Comparison of ENCODE assay signal across 14 cellular contexts in the genomic region with DNA sequence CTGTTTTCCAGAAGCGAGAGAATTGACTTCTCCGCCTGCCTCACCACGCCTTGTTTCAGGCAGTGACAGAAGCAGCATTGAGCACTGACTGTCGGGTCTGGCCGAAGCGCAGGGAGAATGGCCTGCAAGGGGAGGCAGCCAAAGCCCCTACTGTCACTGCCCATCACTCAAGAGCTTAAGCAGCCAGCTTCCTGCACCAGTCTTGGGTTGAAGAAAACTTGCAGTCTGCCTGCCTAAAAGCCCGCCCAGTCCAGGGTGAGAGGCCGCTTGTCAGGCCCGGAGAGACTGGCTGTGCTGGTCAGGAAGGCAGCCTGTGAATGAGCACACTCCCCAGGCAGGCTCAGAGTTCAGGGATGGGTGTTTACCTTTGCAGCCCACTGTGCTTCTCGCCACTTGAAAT.
"Had no signal": no experiment of that assay in that cellular context is flagged by ENCODE, and none has a peak within 500 bp of the region (broad histone marks: within the 10 kb centered on the region; RNA-seq: fewer than 3 reads in every experiment).

No MANE protein-coding gene starts in this region.

- H3K79me2 ChIP-seq: parathyroid adenoma had no signal

- H3K9me3 ChIP-seq: breast epithelium, esophagus muscularis mucosa, spleen, tibial nerve had no signal

- H3K27ac Mint-ChIP-seq: activated naive CD4-positive, alpha-beta T cell treated with anti-CD3 and anti-CD28 coated beads, Interleukin-2, amount 50 U/mL, for 24 hours; immature natural killer cell; stimulated activated memory B cell treated with anti-CD40 and anti-IgM and Interleukin-4, amounts not matched to agents 10 μg/mL and 1 μg/mL and 100 μg/mL, for 72 hours had no signal

- ATAC-seq: activated CD4-positive, CD25-positive, alpha-beta regulatory T cell treated with anti-CD3 and anti-CD28 coated beads, Interleukin-2, amount 50 U/mL, for 24 hours; left colon; stimulated activated memory B cell treated with anti-CD40 and anti-IgM and Interleukin-4, amounts not matched to agents 10 μg/mL and 1 μg/mL and 100 μg/mL, for 72 hours had no signal

- H3K9me3 Mint-ChIP-seq: activated naive CD4-positive, alpha-beta T cell treated with anti-CD3 and anti-CD28 coated beads, Interleukin-2, amount 50 U/mL, for 24 hours; immature natural killer cell; stimulated activated memory B cell treated with anti-CD40 and anti-IgM and Interleukin-4, amounts not matched to agents 10 μg/mL and 1 μg/mL and 100 μg/mL, for 72 hours had no signal

- H3K9ac ChIP-seq: parathyroid adenoma had no signal

- DNase-seq: activated T-cell treated with anti-CD3 and anti-CD28 coated beads, Interleukin-2, amount 50 U/mL, for 1 hour; amniotic stem cell; immature natural killer cell; left colon; retina; stimulated activated CD4-positive, alpha-beta T cell treated with anti-CD3 and anti-CD28 coated beads, Interleukin-1b, Interleukin-23, amount 100 ng/mL, for 48 hours had no signal

- H3K4me3 ChIP-seq: breast epithelium, esophagus muscularis mucosa, spleen, tibial nerve had no signal

- H3K36me3 ChIP-seq: breast epithelium, esophagus muscularis mucosa, spleen, tibial nerve had no signal

- H3K27ac ChIP-seq: breast epithelium, esophagus muscularis mucosa, parathyroid adenoma, spleen had no signal

- H3K27me3 ChIP-seq: esophagus muscularis mucosa, tibial nerve had no signal

- H3K4me3 Mint-ChIP-seq: activated naive CD4-positive, alpha-beta T cell treated with anti-CD3 and anti-CD28 coated beads, Interleukin-2, amount 50 U/mL, for 24 hours; immature natural killer cell; stimulated activated memory B cell treated with anti-CD40 and anti-IgM and Interleukin-4, amounts not matched to agents 10 μg/mL and 1 μg/mL and 100 μg/mL, for 72 hours had no signal

- H3K36me3 Mint-ChIP-seq: activated naive CD4-positive, alpha-beta T cell treated with anti-CD3 and anti-CD28 coated beads, Interleukin-2, amount 50 U/mL, for 24 hours; immature natural killer cell; stimulated activated memory B cell treated with anti-CD40 and anti-IgM and Interleukin-4, amounts not matched to agents 10 μg/mL and 1 μg/mL and 100 μg/mL, for 72 hours had no signal

- H3K4me1 Mint-ChIP-seq: activated naive CD4-positive, alpha-beta T cell treated with anti-CD3 and anti-CD28 coated beads, Interleukin-2, amount 50 U/mL, for 24 hours; immature natural killer cell; stimulated activated memory B cell treated with anti-CD40 and anti-IgM and Interleukin-4, amounts not matched to agents 10 μg/mL and 1 μg/mL and 100 μg/mL, for 72 hours had no signal

- H3K4me1 ChIP-seq: breast epithelium, esophagus muscularis mucosa, parathyroid adenoma had no signal
